In the genomic region with DNA sequence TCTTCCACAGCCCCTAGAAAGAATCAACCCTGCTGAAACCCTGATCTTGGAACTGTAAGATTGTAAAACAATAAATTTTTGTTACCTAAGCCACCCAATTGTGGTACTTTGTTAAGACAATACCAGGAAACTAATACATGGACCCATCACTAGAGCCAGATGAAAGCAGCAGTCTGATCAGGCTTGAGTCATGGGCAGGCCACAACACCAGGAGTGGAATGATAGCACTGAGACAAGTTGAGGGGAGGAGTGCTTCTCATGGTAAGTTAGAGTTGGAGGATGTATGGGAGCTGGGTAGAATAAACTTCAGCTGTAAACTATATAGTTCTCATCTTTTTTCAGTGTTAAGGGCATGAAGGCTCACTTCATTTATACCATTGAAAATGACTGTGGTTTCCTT, we compare ENCODE assay signal across 22 cellular contexts.
"Had no signal": no experiment of that assay in that cellular context is flagged by ENCODE, and none has a peak within 500 bp of the region (broad histone marks: within the 10 kb centered on the region; RNA-seq: fewer than 3 reads in every experiment).

No MANE protein-coding gene starts in this region.

- FAIRE-seq: frontal cortex had no signal

- DNase-seq: activated CD4-positive, alpha-beta T cell treated with anti-CD3 and anti-CD28 coated beads for 36 hours; activated CD4-positive, CD25-positive, alpha-beta regulatory T cell; activated CD8-positive, alpha-beta memory T cell treated with anti-CD3 and anti-CD28 coated beads for 24 hours; activated effector memory CD4-positive, alpha-beta T cell treated with anti-CD3 and anti-CD28 coated beads, Interleukin-2, amount 50 U/mL, for 16 hours; activated naive CD4-positive, alpha-beta T cell treated with anti-CD3 and anti-CD28 coated beads for 36 hours; activated naive CD8-positive, alpha-beta T cell treated with anti-CD3 and anti-CD28 coated beads for 36 hours; endodermal cell; glutamatergic neuron; islet precursor cell; left ventricle myocardium inferior; mucosa of descending colon; right lobe of liver; stimulated activated CD4-positive, alpha-beta T cell treated with anti-CD3 and anti-CD28 coated beads, Interleukin-12 subunit alpha, Interleukin-12 subunit beta, amount 100 ng/mL, for 4 hours; stimulated activated CD4-positive, alpha-beta T cell treated with anti-CD3 and anti-CD28 coated beads, Interleukin-4, amount 100 ng/mL, for 1 hour; T-helper 2 cell; uterus had no signal

- H3K36me3 ChIP-seq: ascending aorta, esophagus muscularis mucosa, left ventricle myocardium inferior, right lobe of liver, thoracic aorta, uterus had no signal

- H3K9me3 ChIP-seq: right lobe of liver, thoracic aorta, uterus had no signal

- H3K27ac ChIP-seq: ascending aorta, esophagus muscularis mucosa, left ventricle myocardium inferior, right lobe of liver, thoracic aorta, uterus had no signal

- ATAC-seq: activated CD4-positive, alpha-beta T cell treated with anti-CD3 and anti-CD28 coated beads for 36 hours; mucosa of descending colon; natural killer cell treated with Interleukin-12 subunit alpha and Interleukin-12 subunit beta and Interleukin-15 and Interleukin-18, amount 100 ng/mL, for 72 hours had no signal

- H3K4me3 ChIP-seq: ascending aorta, esophagus muscularis mucosa, left ventricle myocardium inferior, lung, mucosa of descending colon, right lobe of liver, thoracic aorta, uterus had no signal

- H3K27me3 ChIP-seq: ascending aorta, esophagus muscularis mucosa, right lobe of liver, uterus had no signal

- H3K4me1 ChIP-seq: ascending aorta, esophagus muscularis mucosa, left ventricle myocardium inferior, right lobe of liver, uterus had no signal
